ENCODE assay signal across 13 cellular contexts in the genomic region with DNA sequence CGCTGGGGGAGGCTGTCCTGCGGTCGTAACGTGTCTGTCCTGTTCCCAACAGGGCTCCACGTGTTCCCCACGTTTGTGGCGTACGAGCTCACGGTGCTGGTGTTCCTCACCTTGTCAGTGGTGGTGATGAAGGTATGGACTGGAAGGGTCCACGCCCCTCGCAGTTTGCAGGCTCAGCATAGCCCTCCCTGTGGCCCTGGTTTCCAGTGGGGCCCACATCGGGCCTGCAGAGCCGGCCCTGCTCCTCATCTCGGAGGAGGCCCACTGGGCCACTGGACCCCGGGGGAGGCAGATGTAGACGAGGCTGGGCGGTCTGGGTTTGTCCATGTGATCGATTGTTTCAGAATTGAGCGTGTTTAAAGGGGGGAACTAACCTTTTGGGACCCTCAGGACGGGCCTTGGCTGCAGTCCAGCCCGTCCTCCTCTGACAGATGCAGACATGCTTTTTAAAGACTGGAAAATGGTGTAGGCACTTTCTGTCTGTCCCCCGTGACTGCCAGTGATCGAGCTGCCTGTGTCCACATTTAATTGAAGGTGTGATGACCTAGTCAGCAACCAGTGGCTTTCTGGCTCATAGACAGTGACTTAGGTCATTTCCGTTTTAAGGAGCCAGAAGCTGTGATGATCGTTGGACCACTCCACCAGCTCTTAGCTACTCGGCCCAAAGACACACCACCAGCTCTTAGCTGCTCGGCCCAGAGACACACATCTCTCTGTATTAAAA. TPM values are rescaled to one million over a fixed set of nuclear protein-coding genes. Genes with fewer than 3 reads are reported as not detected.
DNase-seq lines count a peak whose midpoint lies in the region; ATAC-seq, FAIRE-seq and TF ChIP-seq lines count a peak whose summit lies in the region.
"Had no signal": no experiment of that assay in that cellular context is flagged by ENCODE, and none has a peak within 500 bp of the region (broad histone marks: within the 10 kb centered on the region; RNA-seq: fewer than 3 reads in every experiment).

No MANE protein-coding gene starts in this region.

- H3K9ac ChIP-seq in astrocyte (ENCODE audit: low read length), result peak overlapping the region; percentile 79

- DNase-seq in EL (peak; percentile 38), astrocyte (ENCODE audit: low read depth) (peak; percentile 81), Right ventricle myocardium inferior (ENCODE audit: missing footprints) (no peak), psoas muscle (no peak), natural killer cell (no peak), OCI-M1 (lab: John Stamatoyannopoulos, UW) (no peak)
- DNase-seq in activated CD4-positive, alpha-beta T cell treated with anti-CD3 and anti-CD28 coated beads for 36 hours, result no peak
- DNase-seq: KG1; NCI-H446 treated with DMSO at 0.1 percent for 48 hours; stimulated activated CD4-positive, alpha-beta T cell treated with anti-CD3 and anti-CD28 coated beads, Interleukin-12 subunit alpha, Interleukin-12 subunit beta, amount 100 ng/mL, for 4 hours had no signal

- H3K4me1 Mint-ChIP-seq in astrocyte (ENCODE audit: low read depth, unreplicated experiment) (peaks cover 11% of the 10 kb centered on the region), natural killer cell (peaks cover 7 to 24% of the 10 kb centered on the region in 2 donors)
- peaks cover 2% of the 10 kb centered on the region for H3K4me1 Mint-ChIP-seq in activated CD4-positive, alpha-beta T cell treated with anti-CD3 and anti-CD28 coated beads for 36 hours

- peaks cover 37% of the 10 kb centered on the region for H3K4me1 ChIP-seq in astrocyte (ENCODE audit: insufficient read depth, low read length)
- peaks cover 3% of the 10 kb centered on the region for H3K4me1 ChIP-seq in psoas muscle

- H2AFZ ChIP-seq in astrocyte (ENCODE audit: low read depth, low read length), result peak overlapping the region; percentile 12

- FAIRE-seq in astrocyte (lab: Jason Lieb, UNC), result peak; percentile 86
- FAIRE-seq: frontal cortex had no signal

- CTCF ChIA-PET in activated CD4-positive, alpha-beta T cell treated with anti-CD3 and anti-CD28 coated beads for 36 hours (lab: Charles Lee), result no interaction called here

- peaks cover 3% of the 10 kb centered on the region for H3K9me3 Mint-ChIP-seq in astrocyte (ENCODE audit: unreplicated experiment)
- no peaks in the 10 kb centered on the region for H3K9me3 Mint-ChIP-seq in natural killer cell
- H3K9me3 Mint-ChIP-seq in activated CD4-positive, alpha-beta T cell treated with anti-CD3 and anti-CD28 coated beads for 36 hours (ENCODE audit: low read depth), result no peaks in the 10 kb centered on the region
- H3K9me3 Mint-ChIP-seq: stimulated activated effector memory CD8-positive, alpha-beta T cell treated with anti-CD3 and anti-CD28 coated beads, Interleukin-12 subunit alpha, Interleukin-12 subunit beta, amount 100 ng/mL, for 72 hours had no signal

- ATAC-seq in Right ventricle myocardium inferior (peak; percentile 72), psoas muscle (peak in 2 of 4 donors; percentile 58 to 63), natural killer cell (no peak), GM21737 (IDR thresholded peaks at IDR 0.05; ENCODE audit: unreplicated experiment) (no peak)
- ATAC-seq in activated CD4-positive, alpha-beta T cell treated with anti-CD3 and anti-CD28 coated beads for 36 hours, result no peak
- ATAC-seq: stimulated activated effector memory CD8-positive, alpha-beta T cell treated with anti-CD3 and anti-CD28 coated beads, Interleukin-12 subunit alpha, Interleukin-12 subunit beta, amount 100 ng/mL, for 72 hours had no signal

- H4K20me1 ChIP-seq in astrocyte (ENCODE audit: insufficient read depth, low read length), result peaks cover 64% of the 10 kb centered on the region

- H3K4me3 Mint-ChIP-seq in astrocyte (ENCODE audit: unreplicated experiment) (no peak overlapping the region), natural killer cell (no peak overlapping the region)
- no peak overlapping the region for H3K4me3 Mint-ChIP-seq in activated CD4-positive, alpha-beta T cell treated with anti-CD3 and anti-CD28 coated beads for 36 hours
- H3K4me3 Mint-ChIP-seq: stimulated activated effector memory CD8-positive, alpha-beta T cell treated with anti-CD3 and anti-CD28 coated beads, Interleukin-12 subunit alpha, Interleukin-12 subunit beta, amount 100 ng/mL, for 72 hours had no signal

- H3K27ac Mint-ChIP-seq in astrocyte (ENCODE audit: unreplicated experiment), result no peak overlapping the region
- no peak overlapping the region for H3K27ac Mint-ChIP-seq in natural killer cell
- H3K27ac Mint-ChIP-seq in activated CD4-positive, alpha-beta T cell treated with anti-CD3 and anti-CD28 coated beads for 36 hours, result no peak overlapping the region
- H3K27ac Mint-ChIP-seq: stimulated activated effector memory CD8-positive, alpha-beta T cell treated with anti-CD3 and anti-CD28 coated beads, Interleukin-12 subunit alpha, Interleukin-12 subunit beta, amount 100 ng/mL, for 72 hours had no signal

- H3K4me2 ChIP-seq in astrocyte (ENCODE audit: low read length), result peak overlapping the region; percentile 89

- H3K27ac ChIP-seq in astrocyte (ENCODE audit: low read depth, low read length) (peak overlapping the region; percentile 81), psoas muscle (peak overlapping the region; percentile 46)

- H3K36me3 Mint-ChIP-seq in astrocyte (ENCODE audit: low read depth, unreplicated experiment), result peaks cover 20% of the 10 kb centered on the region
- H3K36me3 Mint-ChIP-seq in natural killer cell, result peaks cover 7% of the 10 kb centered on the region
- peaks cover 4% of the 10 kb centered on the region for H3K36me3 Mint-ChIP-seq in activated CD4-positive, alpha-beta T cell treated with anti-CD3 and anti-CD28 coated beads for 36 hours (ENCODE audit: low read depth)

- POLR2A ChIA-PET in activated CD4-positive, alpha-beta T cell treated with anti-CD3 and anti-CD28 coated beads for 36 hours (lab: Charles Lee), result no interaction called here

- WGBS in psoas muscle, 3 donors, result 65 to 70% (median 69%) methylated on average over 27 of the region's 27 CpGs

- H3K9me3 ChIP-seq in astrocyte (ENCODE audit: insufficient read depth, low read depth, low read length), result no peaks in the 10 kb centered on the region
- H3K9me3 ChIP-seq in psoas muscle, result no peaks in the 10 kb centered on the region

- no peaks in the 10 kb centered on the region for H3K27me3 Mint-ChIP-seq in astrocyte (ENCODE audit: low read depth, unreplicated experiment)
- no peaks in the 10 kb centered on the region for H3K27me3 Mint-ChIP-seq in natural killer cell (ENCODE audit: low read depth in 2 of 2)
- H3K27me3 Mint-ChIP-seq in activated CD4-positive, alpha-beta T cell treated with anti-CD3 and anti-CD28 coated beads for 36 hours, result no peaks in the 10 kb centered on the region

- intact Hi-C loops in Right ventricle myocardium inferior (cut with DNase I), result loop anchor here (5.0 kb wide), 1 partner anchor 55 kb away; a partner anchor contains a TSS
- intact Hi-C loops in psoas muscle (cut with DNase I), result no loop called here
- intact Hi-C loops in natural killer cell (cut with micrococcal nuclease), result no loop called here
- intact Hi-C loops in activated CD4-positive, alpha-beta T cell treated with anti-CD3 and anti-CD28 coated beads for 36 hours (cut with DNase I, micrococcal nuclease), result no loop called here

- H3K4me3 ChIP-seq in astrocyte (ENCODE audit: insufficient read depth, low read depth, low read length), result no peak overlapping the region
- H3K4me3 ChIP-seq in psoas muscle, result no peak overlapping the region

- H3K27me3 ChIP-seq in astrocyte (ENCODE audit: insufficient read depth, low read length) (no peaks in the 10 kb centered on the region), psoas muscle (ENCODE audit: insufficient read depth in 3 of 3, low read length in 2 of 3) (no peaks in the 10 kb centered on the region)

- peaks cover 71% of the 10 kb centered on the region for H3K79me2 ChIP-seq in astrocyte (ENCODE audit: insufficient read depth, low read length)

- H3K36me3 ChIP-seq in astrocyte (ENCODE audit: insufficient read depth, low read length) (peaks cover 11% of the 10 kb centered on the region), psoas muscle (ENCODE audit: insufficient read depth in 1 of 2, low read depth in 1 of 2) (peaks cover 0 to 38% of the 10 kb centered on the region in 2 donors)

- TF ChIP-seq CTCF in astrocyte (IDR thresholded peaks at IDR 0.05; ENCODE audit: insufficient read depth, low read depth, low read length) (no peak), psoas muscle (IDR thresholded peaks at IDR 0.05) (no peak), natural killer cell (IDR thresholded peaks at IDR 0.05) (no peak)

RNA-seq across cellular contexts. Expression of a gene that starts 37.1 kb away (rescaled TPM):
- total RNA-seq in astrocyte (39.0 and 49.4 TPM in 2 replicates), Right ventricle myocardium inferior (46.7 TPM), psoas muscle (10 to 100 TPM; 27.3 to 37.2 (median 31.6) TPM), natural killer cell (10 to 100 TPM; 26.3 to 44.3 (median 29.2) TPM)
- polyA plus RNA-seq in psoas muscle, result 10 to 100 TPM; 18.8 to 40.2 (median 31.4) TPM
- 100 to 1,000 TPM; 159 to 175 TPM for total RNA-seq in activated CD4-positive, alpha-beta T cell treated with anti-CD3 and anti-CD28 coated beads for 36 hours

RNA-seq across cellular contexts. Expression of a gene that starts 56.9 kb away (rescaled TPM):
- total RNA-seq in astrocyte, result 16.3 and 19.0 TPM in 2 replicates
- 194 TPM for total RNA-seq in Right ventricle myocardium inferior
- 10 to 100 TPM; 65.7 to 87.0 (median 77.6) TPM for total RNA-seq in psoas muscle
- polyA plus RNA-seq in psoas muscle, result 100 to 1,000 TPM in 1 of 3 donors, 10 to 100 TPM in 2; 32.4 to 151 (median 57.2) TPM
- total RNA-seq in natural killer cell, result 10 to 100 TPM; 26.1 to 33.9 (median 27.1) TPM
- total RNA-seq in activated CD4-positive, alpha-beta T cell treated with anti-CD3 and anti-CD28 coated beads for 36 hours, result 10 to 100 TPM; 12.1 to 15.3 TPM

Comparison
In these comparisons a context has a peak if more than half of its experiments do, and no peak if none do; other contexts are left out.
1. DNase-seq: peak in EL (single experiment) and astrocyte (single experiment); none in Right ventricle myocardium inferior (single experiment), psoas muscle (0 of 2), natural killer cell (single experiment), OCI-M1 (single experiment) and activated CD4-positive, alpha-beta T cell treated with anti-CD3 and anti-CD28 coated beads for 36 hours (single experiment).